In genomic region chr12:125140918-125141573, GRCh38 we compare ENCODE assay signal across 17 cellular contexts. TPM values are rescaled to one million over a fixed set of nuclear protein-coding genes. Genes with fewer than 3 reads are reported as not detected.
DNase-seq lines count a peak whose midpoint lies in the region; ATAC-seq, FAIRE-seq and TF ChIP-seq lines count a peak whose summit lies in the region.
"Had no signal": no experiment of that assay in that cellular context is flagged by ENCODE, and none has a peak within 500 bp of the region (broad histone marks: within the 10 kb centered on the region; RNA-seq: fewer than 3 reads in every experiment).

No MANE protein-coding gene starts in this region.

- H3K4me3 ChIP-seq in AG04449 (ENCODE audit: low read depth, low read length): no peak overlapping the region
- H3K4me3 ChIP-seq in astrocyte (ENCODE audit: insufficient read depth, low read depth, low read length): no peak overlapping the region
- H3K4me3 ChIP-seq: BLaER1 treated with 17β-estradiol and CSF1 and Interleukin-3, amounts not matched to agents 10 nM and 100 nM had no signal

- peak; percentile 29 for FAIRE-seq in astrocyte (lab: Jason Lieb, UNC)
- FAIRE-seq: small intestine had no signal

- peak overlapping the region; percentile 72 for H3K27ac ChIP-seq in astrocyte (ENCODE audit: low read depth, low read length)
- H3K27ac ChIP-seq: BLaER1 treated with 17β-estradiol and CSF1 and Interleukin-3, amounts not matched to agents 10 nM and 100 nM had no signal

- no peaks in the 10 kb centered on the region for H3K27me3 Mint-ChIP-seq in astrocyte (ENCODE audit: low read depth, unreplicated experiment)
- no peaks in the 10 kb centered on the region for H3K27me3 Mint-ChIP-seq in activated CD4-positive, alpha-beta memory T cell treated with anti-CD3 and anti-CD28 coated beads for 36 hours
- H3K27me3 Mint-ChIP-seq: activated naive CD8-positive, alpha-beta T cell; naive thymus-derived CD4-positive, alpha-beta T cell; type B pancreatic cell had no signal

- intact Hi-C loops in activated CD4-positive, alpha-beta memory T cell treated with anti-CD3 and anti-CD28 coated beads for 36 hours (cut with micrococcal nuclease): no loop called here

- peak overlapping the region; percentile 37 for H3K4me2 ChIP-seq in astrocyte (ENCODE audit: low read length)

- no peaks in the 10 kb centered on the region for H3K27me3 ChIP-seq in astrocyte (ENCODE audit: insufficient read depth, low read length)
- H3K27me3 ChIP-seq: BLaER1 treated with 17β-estradiol and CSF1 and Interleukin-3, amounts not matched to agents 10 nM and 100 nM had no signal

- no peak overlapping the region for H3K9ac ChIP-seq in astrocyte (ENCODE audit: low read length)
- H3K9ac ChIP-seq: BLaER1 treated with 17β-estradiol and CSF1 and Interleukin-3, amounts not matched to agents 10 nM and 100 nM had no signal

- peaks cover 6% of the 10 kb centered on the region for H3K36me3 Mint-ChIP-seq in astrocyte (ENCODE audit: low read depth, unreplicated experiment)
- peaks cover 4% of the 10 kb centered on the region for H3K36me3 Mint-ChIP-seq in activated CD4-positive, alpha-beta memory T cell treated with anti-CD3 and anti-CD28 coated beads for 36 hours

- H3K79me2 ChIP-seq in astrocyte (ENCODE audit: insufficient read depth, low read length): no peaks in the 10 kb centered on the region

- DNase-seq in AG04449 (ENCODE audit: low read depth, low spot score) (peak; percentile 46), HT-29 (ENCODE audit: low spot score) (peak; percentile 54), astrocyte (ENCODE audit: low read depth) (peak; percentile 78), hepatic stellate cell (ENCODE audit: low spot score) (peak; percentile 60), NCI-H2107 (lab: John Stamatoyannopoulos, UW) (no peak)
- DNase-seq in activated CD4-positive, alpha-beta memory T cell treated with anti-CD3 and anti-CD28 coated beads for 36 hours: no peak
- DNase-seq: activated CD8-positive, alpha-beta memory T cell treated with anti-CD3 and anti-CD28 coated beads for 24 hours; GF-D8; naive thymus-derived CD4-positive, alpha-beta T cell; NCI-H187 treated with DMSO at 0.1 percent for 48 hours; small intestine had no signal

- no peak overlapping the region for H2AFZ ChIP-seq in astrocyte (ENCODE audit: low read depth, low read length)

- H3K4me1 Mint-ChIP-seq in astrocyte (ENCODE audit: low read depth, unreplicated experiment): peaks cover 9% of the 10 kb centered on the region
- H3K4me1 Mint-ChIP-seq in activated CD4-positive, alpha-beta memory T cell treated with anti-CD3 and anti-CD28 coated beads for 36 hours (ENCODE audit: low read depth): no peaks in the 10 kb centered on the region

- no peaks in the 10 kb centered on the region for H3K9me3 ChIP-seq in astrocyte (ENCODE audit: insufficient read depth, low read depth, low read length)
- H3K9me3 ChIP-seq: BLaER1 treated with 17β-estradiol and CSF1 and Interleukin-3, amounts not matched to agents 10 nM and 100 nM had no signal

- ATAC-seq in GM21447 (IDR thresholded peaks at IDR 0.05; ENCODE audit: unreplicated experiment): no peak
- no peak for ATAC-seq in GM18502 (IDR thresholded peaks at IDR 0.05; ENCODE audit: poor library complexity, unreplicated experiment)
- ATAC-seq: naive thymus-derived CD4-positive, alpha-beta T cell had no signal

- no peak overlapping the region for H3K4me3 Mint-ChIP-seq in astrocyte (ENCODE audit: unreplicated experiment)
- no peak overlapping the region for H3K4me3 Mint-ChIP-seq in activated CD4-positive, alpha-beta memory T cell treated with anti-CD3 and anti-CD28 coated beads for 36 hours
- H3K4me3 Mint-ChIP-seq: activated naive CD8-positive, alpha-beta T cell; naive thymus-derived CD4-positive, alpha-beta T cell; type B pancreatic cell had no signal

- no peaks in the 10 kb centered on the region for H4K20me1 ChIP-seq in astrocyte (ENCODE audit: insufficient read depth, low read length)

- no peaks in the 10 kb centered on the region for H3K9me3 Mint-ChIP-seq in astrocyte (ENCODE audit: unreplicated experiment)
- no peaks in the 10 kb centered on the region for H3K9me3 Mint-ChIP-seq in activated CD4-positive, alpha-beta memory T cell treated with anti-CD3 and anti-CD28 coated beads for 36 hours
- H3K9me3 Mint-ChIP-seq: naive thymus-derived CD4-positive, alpha-beta T cell; type B pancreatic cell had no signal

- peaks cover 13% of the 10 kb centered on the region for H3K4me1 ChIP-seq in astrocyte (ENCODE audit: insufficient read depth, low read length)

- TF ChIP-seq CTCF in AG04449 (IDR thresholded peaks at IDR 0.05; ENCODE audit: insufficient read depth, low read length, missing control alignments) (no peak), astrocyte (IDR thresholded peaks at IDR 0.05; ENCODE audit: insufficient read depth, low read depth, low read length) (no peak)

- CTCF ChIA-PET in AG04449 (lab: Yijun Ruan, JAX): no interaction called here
- CTCF ChIA-PET in activated CD4-positive, alpha-beta memory T cell treated with anti-CD3 and anti-CD28 coated beads for 36 hours (lab: Charles Lee): no interaction called here

- POLR2A ChIA-PET in AG04449 (lab: Yijun Ruan, JAX): no interaction called here
- POLR2A ChIA-PET in activated CD4-positive, alpha-beta memory T cell treated with anti-CD3 and anti-CD28 coated beads for 36 hours (lab: Charles Lee): no interaction called here

- H3K27ac Mint-ChIP-seq in astrocyte (ENCODE audit: unreplicated experiment): peak overlapping the region; percentile 14
- no peak overlapping the region for H3K27ac Mint-ChIP-seq in activated CD4-positive, alpha-beta memory T cell treated with anti-CD3 and anti-CD28 coated beads for 36 hours
- H3K27ac Mint-ChIP-seq: activated naive CD8-positive, alpha-beta T cell; naive thymus-derived CD4-positive, alpha-beta T cell; type B pancreatic cell had no signal

- no peaks in the 10 kb centered on the region for H3K36me3 ChIP-seq in astrocyte (ENCODE audit: insufficient read depth, low read length)

RNA-seq across cellular contexts. Expression of gene TMEM132B, which starts 45.1 kb away (rescaled TPM):
- total RNA-seq in HT-29 (2014; rRNA removed; shearing (Covaris generic)): 0.05 TPM in 1 of 2 replicates, not detected in the other
- 1.9 and 2.2 TPM in 2 replicates for total RNA-seq in astrocyte
- total RNA-seq in activated CD4-positive, alpha-beta memory T cell treated with anti-CD3 and anti-CD28 coated beads for 36 hours: not detected
- total RNA-seq: naive thymus-derived CD4-positive, alpha-beta T cell; T-helper 2 cell treated with Interferon-gamma antibody and Interleukin-4, amounts not matched to agents 100 ng/mL and 5 ng/mL, for 36 hours had no signal

Comparison
In these comparisons a context has a peak if more than half of its experiments do, and no peak if none do; other contexts are left out.
1. DNase-seq: peak in AG04449 (single experiment), HT-29 (single experiment), astrocyte (single experiment) and hepatic stellate cell (single experiment); none in activated CD4-positive, alpha-beta memory T cell treated with anti-CD3 and anti-CD28 coated beads for 36 hours (single experiment) and NCI-H2107 (single experiment).